In genomic region chr19:709965-710714, GRCh38 we compare ENCODE assay signal across 8 cellular contexts. TPM values are rescaled to one million over a fixed set of nuclear protein-coding genes. Genes with fewer than 3 reads are reported as not detected.
A peak's percentile ranks its signal among the peaks of the same experiment; 100 is the strongest.
DNase-seq lines count a peak whose midpoint lies in the region; ATAC-seq, FAIRE-seq and TF ChIP-seq lines count a peak whose summit lies in the region.

No MANE protein-coding gene starts in this region.

- intact Hi-C loops in posterior vena cava (cut with DNase I), result no loop called here

- peak overlapping the region; percentile 43 for H3K4me3 ChIP-seq in BJ (ENCODE audit: low read depth, low read length)
- peak overlapping the region; percentile 52 for H3K4me3 ChIP-seq in astrocyte of the spinal cord (ENCODE audit: low read depth, low read length)
- peak overlapping the region; percentile 45 for H3K4me3 ChIP-seq in iPS-11a (ENCODE audit: low read depth, low read length)

- no peak for ATAC-seq in GM19397 (IDR thresholded peaks at IDR 0.05; ENCODE audit: unreplicated experiment)

- CTCF ChIA-PET in BJ (lab: Yijun Ruan, JAX), result interaction anchor here (0.6 to 1.8 kb wide), 4 partner anchors 10 to 30 kb away, joined by 3 to 4 read pairs (median 3); no protein-coding TSS in a partner anchor

- no peaks in the 10 kb centered on the region for H3K36me3 ChIP-seq in BJ (ENCODE audit: control insufficient read depth, insufficient read depth, low read length)

- peaks cover 12% of the 10 kb centered on the region for H3K27me3 ChIP-seq in BJ (ENCODE audit: control insufficient read depth, insufficient read depth, low read length)

- no peak for TF ChIP-seq POLR2A in GM12892 (IDR thresholded peaks at IDR 0.05; ENCODE audit: low read depth, low read length)

- in situ Hi-C loops in astrocyte of the spinal cord (cut with HindIII; ENCODE audit: low sequenced_read_pairs), result no loop called here

- no peak for FAIRE-seq in GM12892 (lab: Jason Lieb, UNC)

- DNase-seq in BJ (ENCODE audit: low read depth) (no peak), astrocyte of the spinal cord (ENCODE audit: low read depth, low spot score) (no peak), posterior vena cava (ENCODE audit: low spot score) (peak; percentile 93), GM12892 (ENCODE audit: insufficient read length) (no peak), COLO668 (lab: John Stamatoyannopoulos, UW; ENCODE audit: unreplicated experiment) (no peak), NCI-H146 treated with DMSO at 0.1 percent for 48 hours (lab: John Stamatoyannopoulos, UW; ENCODE audit: unreplicated experiment) (no peak)

- POLR2A ChIA-PET in BJ (lab: Charles Lee), result no interaction called here

- TF ChIP-seq CTCF in BJ (IDR thresholded peaks at IDR 0.05; ENCODE audit: insufficient read depth, low read depth, low read length) (no peak), astrocyte of the spinal cord (IDR thresholded peaks at IDR 0.05; ENCODE audit: low read depth, low read length) (no peak)

RNA-seq across cellular contexts. Expression of gene PALM, which starts 1.4 kb away (rescaled TPM):
- polyA plus RNA-seq in BJ (2011; rRNA removed), result 1.1 and 1.2 TPM in 2 replicates
- polyA minus RNA-seq in BJ (2011; rRNA and poly(A)+ RNA removed), result 0.76 and 0.98 TPM in 2 replicates
- 100 to 1,000 TPM in 1 of 2 donors, 10 to 100 TPM in 1; 89.6 to 128 TPM for total RNA-seq in posterior vena cava
- polyA plus RNA-seq in GM12892 (2012; ENCODE audit: missing spikeins), result 0.49 TPM

RNA-seq across cellular contexts. Expression of gene PRSS57, which starts 14.9 kb away (rescaled TPM):
- not detected in 2 replicates for polyA plus RNA-seq in BJ (2011; rRNA removed)
- polyA minus RNA-seq in BJ (2011; rRNA and poly(A)+ RNA removed), result not detected in 2 replicates
- total RNA-seq in posterior vena cava, result not detected
- polyA plus RNA-seq in GM12892 (2012; ENCODE audit: missing spikeins), result not detected

RNA-seq across cellular contexts. Expression of gene FSTL3, which starts 33.9 kb away (rescaled TPM):
- polyA plus RNA-seq in BJ (2011; rRNA removed), result 62.5 and 83.2 TPM in 2 replicates
- 25.0 and 32.2 TPM in 2 replicates for polyA minus RNA-seq in BJ (2011; rRNA and poly(A)+ RNA removed)
- 100 to 1,000 TPM; 234 to 270 TPM for total RNA-seq in posterior vena cava
- polyA plus RNA-seq in GM12892 (2012; ENCODE audit: missing spikeins), result 22.5 TPM

RNA-seq across cellular contexts. Expression of gene MISP, which starts 40.8 kb away (rescaled TPM):
- polyA plus RNA-seq in BJ (2011; rRNA removed), result 0.05 and 0.06 TPM in 2 replicates
- polyA minus RNA-seq in BJ (2011; rRNA and poly(A)+ RNA removed), result 0.09 TPM in 1 of 2 replicates, not detected in the other
- under 1 TPM in 1 of 2 donors, not detected in 1; 0.14 TPM for total RNA-seq in posterior vena cava
- polyA plus RNA-seq in GM12892 (2012; ENCODE audit: missing spikeins), result not detected

RNA-seq across cellular contexts. Expression of gene RNF126, which starts 47.1 kb away (rescaled TPM):
- 2.7 and 2.9 TPM in 2 replicates for polyA plus RNA-seq in BJ (2011; rRNA removed)
- 2.7 and 4.4 TPM in 2 replicates for polyA minus RNA-seq in BJ (2011; rRNA and poly(A)+ RNA removed)
- total RNA-seq in posterior vena cava, result 10 to 100 TPM; 24.5 to 27.1 TPM
- 13.0 TPM for polyA plus RNA-seq in GM12892 (2012; ENCODE audit: missing spikeins)
